ENCODE assay signal across 1 cellular context in the genomic region with DNA sequence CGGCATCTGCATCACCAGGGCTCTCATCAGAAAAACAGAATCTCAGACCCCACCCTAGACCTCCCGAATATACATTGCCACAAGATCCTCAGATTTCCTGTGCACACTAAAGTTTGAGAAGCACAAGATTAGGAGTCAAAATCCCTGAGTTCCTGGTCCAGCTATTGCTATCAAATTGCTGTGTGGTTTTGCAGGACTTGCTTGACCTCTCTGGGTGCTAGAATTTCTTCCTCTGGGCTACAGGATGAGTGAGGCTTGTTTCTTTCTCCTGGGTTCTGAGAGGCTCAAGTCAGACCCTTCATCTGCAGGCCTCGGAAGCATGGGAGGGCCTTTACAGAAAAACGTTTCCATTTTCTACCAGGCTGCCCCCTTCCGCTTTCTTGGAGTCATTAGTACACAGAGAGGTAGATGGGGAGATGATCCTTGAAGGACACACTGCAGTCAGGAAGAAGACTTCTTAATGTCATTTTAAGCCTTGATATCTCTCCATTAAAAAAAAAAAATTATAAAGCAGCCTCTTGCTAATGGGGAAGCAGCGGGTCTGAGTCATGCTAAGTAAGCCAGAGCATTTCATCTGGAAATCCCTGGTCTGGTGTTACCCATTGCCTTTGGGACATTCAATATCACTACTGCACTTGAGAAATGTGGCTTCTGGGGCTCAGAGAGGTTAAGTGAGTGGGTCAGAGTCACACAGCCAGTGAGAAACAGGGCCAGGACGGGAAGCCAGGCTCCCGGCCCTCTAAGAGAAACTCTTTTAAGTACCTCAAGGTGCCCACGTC.
TF ChIP-seq lines count a peak whose summit lies in the region.

No MANE protein-coding gene starts in this region.

TF ChIP-seq in SK-N-SH, 30 proteins besides CTCF, POLR2A, EP300 and RAD21 (continued from another document):
- TF ChIP-seq, protein P1, sequence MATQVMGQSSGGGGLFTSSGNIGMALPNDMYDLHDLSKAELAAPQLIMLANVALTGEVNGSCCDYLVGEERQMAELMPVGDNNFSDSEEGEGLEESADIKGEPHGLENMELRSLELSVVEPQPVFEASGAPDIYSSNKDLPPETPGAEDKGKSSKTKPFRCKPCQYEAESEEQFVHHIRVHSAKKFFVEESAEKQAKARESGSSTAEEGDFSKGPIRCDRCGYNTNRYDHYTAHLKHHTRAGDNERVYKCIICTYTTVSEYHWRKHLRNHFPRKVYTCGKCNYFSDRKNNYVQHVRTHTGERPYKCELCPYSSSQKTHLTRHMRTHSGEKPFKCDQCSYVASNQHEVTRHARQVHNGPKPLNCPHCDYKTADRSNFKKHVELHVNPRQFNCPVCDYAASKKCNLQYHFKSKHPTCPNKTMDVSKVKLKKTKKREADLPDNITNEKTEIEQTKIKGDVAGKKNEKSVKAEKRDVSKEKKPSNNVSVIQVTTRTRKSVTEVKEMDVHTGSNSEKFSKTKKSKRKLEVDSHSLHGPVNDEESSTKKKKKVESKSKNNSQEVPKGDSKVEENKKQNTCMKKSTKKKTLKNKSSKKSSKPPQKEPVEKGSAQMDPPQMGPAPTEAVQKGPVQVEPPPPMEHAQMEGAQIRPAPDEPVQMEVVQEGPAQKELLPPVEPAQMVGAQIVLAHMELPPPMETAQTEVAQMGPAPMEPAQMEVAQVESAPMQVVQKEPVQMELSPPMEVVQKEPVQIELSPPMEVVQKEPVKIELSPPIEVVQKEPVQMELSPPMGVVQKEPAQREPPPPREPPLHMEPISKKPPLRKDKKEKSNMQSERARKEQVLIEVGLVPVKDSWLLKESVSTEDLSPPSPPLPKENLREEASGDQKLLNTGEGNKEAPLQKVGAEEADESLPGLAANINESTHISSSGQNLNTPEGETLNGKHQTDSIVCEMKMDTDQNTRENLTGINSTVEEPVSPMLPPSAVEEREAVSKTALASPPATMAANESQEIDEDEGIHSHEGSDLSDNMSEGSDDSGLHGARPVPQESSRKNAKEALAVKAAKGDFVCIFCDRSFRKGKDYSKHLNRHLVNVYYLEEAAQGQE (IDR thresholded peaks at IDR 0.05; ENCODE audit: low read depth, low read length), result no peak
- TF ChIP-seq, protein P2, sequence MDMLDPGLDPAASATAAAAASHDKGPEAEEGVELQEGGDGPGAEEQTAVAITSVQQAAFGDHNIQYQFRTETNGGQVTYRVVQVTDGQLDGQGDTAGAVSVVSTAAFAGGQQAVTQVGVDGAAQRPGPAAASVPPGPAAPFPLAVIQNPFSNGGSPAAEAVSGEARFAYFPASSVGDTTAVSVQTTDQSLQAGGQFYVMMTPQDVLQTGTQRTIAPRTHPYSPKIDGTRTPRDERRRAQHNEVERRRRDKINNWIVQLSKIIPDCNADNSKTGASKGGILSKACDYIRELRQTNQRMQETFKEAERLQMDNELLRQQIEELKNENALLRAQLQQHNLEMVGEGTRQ (IDR thresholded peaks at IDR 0.05; ENCODE audit: borderline replicate concordance, low read depth, low read length), result no peak
- TF ChIP-seq NFIC (IDR thresholded peaks at IDR 0.05; ENCODE audit: borderline replicate concordance) (no peak), TAF1 (IDR thresholded peaks at IDR 0.05; ENCODE audit: borderline replicate concordance, low read depth, low read length) (no peak), MXI1 (IDR thresholded peaks at IDR 0.05; ENCODE audit: low read depth, low read length) (no peak), NRF1 (IDR thresholded peaks at IDR 0.05; ENCODE audit: low read depth, low read length) (no peak), TCF12 (IDR thresholded peaks at IDR 0.05) (no peak), PBX3 (IDR thresholded peaks at IDR 0.05) (no peak), TEAD4 (IDR thresholded peaks at IDR 0.05; ENCODE audit: borderline replicate concordance, insufficient read depth) (no peak), POLR2AphosphoS5 (IDR thresholded peaks at IDR 0.05; ENCODE audit: low read depth, low read length) (no peak), FOXM1 (IDR thresholded peaks at IDR 0.05; ENCODE audit: low read depth) (no peak), CHD2 (IDR thresholded peaks at IDR 0.05; ENCODE audit: low read length, partially characterized antibody) (no peak), GATA2 (CRISPR knock-in tag; IDR thresholded peaks at IDR 0.05) (no peak)
- TF ChIP-seq, protein P3, sequence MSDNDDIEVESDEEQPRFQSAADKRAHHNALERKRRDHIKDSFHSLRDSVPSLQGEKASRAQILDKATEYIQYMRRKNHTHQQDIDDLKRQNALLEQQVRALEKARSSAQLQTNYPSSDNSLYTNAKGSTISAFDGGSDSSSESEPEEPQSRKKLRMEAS (IDR thresholded peaks at IDR 0.05; ENCODE audit: low read depth), result no peak
- TF ChIP-seq, protein P4, sequence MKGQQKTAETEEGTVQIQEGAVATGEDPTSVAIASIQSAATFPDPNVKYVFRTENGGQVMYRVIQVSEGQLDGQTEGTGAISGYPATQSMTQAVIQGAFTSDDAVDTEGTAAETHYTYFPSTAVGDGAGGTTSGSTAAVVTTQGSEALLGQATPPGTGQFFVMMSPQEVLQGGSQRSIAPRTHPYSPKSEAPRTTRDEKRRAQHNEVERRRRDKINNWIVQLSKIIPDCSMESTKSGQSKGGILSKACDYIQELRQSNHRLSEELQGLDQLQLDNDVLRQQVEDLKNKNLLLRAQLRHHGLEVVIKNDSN (IDR thresholded peaks at IDR 0.05; ENCODE audit: borderline replicate concordance, low read depth), result no peak
